Comparison of ENCODE assay signal across 26 cellular contexts in genomic region chrX:48827654-48827968, GRCh38. TPM values are rescaled to one million over a fixed set of nuclear protein-coding genes. Genes with fewer than 3 reads are reported as not detected.
DNase-seq lines count a peak whose midpoint lies in the region; ATAC-seq, FAIRE-seq and TF ChIP-seq lines count a peak whose summit lies in the region.
"Had no signal": no experiment of that assay in that cellular context is flagged by ENCODE, and none has a peak within 500 bp of the region (broad histone marks: within the 10 kb centered on the region; RNA-seq: fewer than 3 reads in every experiment).

No MANE protein-coding gene starts in this region.

- peaks cover 6% of the 10 kb centered on the region; the same call in 1 of the 2 replicates for H3K23me2 ChIP-seq in H1 (ENCODE audit: low read depth, low read length)

- H3K4me2 ChIP-seq in H1 (ENCODE audit: insufficient read depth in 1 of 2, low read depth in 2 of 2, low read length in 2 of 2) = peak overlapping the region; percentile 58 to 64

- H3K9me3 Mint-ChIP-seq in CD8-positive, alpha-beta memory T cell = no peaks in the 10 kb centered on the region
- H3K9me3 Mint-ChIP-seq in natural killer cell (no peaks in the 10 kb centered on the region), Calu3 (ENCODE audit: low read depth, unreplicated experiment) (no peaks in the 10 kb centered on the region)

- H3K36me3 Mint-ChIP-seq in CD8-positive, alpha-beta memory T cell = peaks cover 3 to 7% (median 4%) of the 10 kb centered on the region in 3 donors
- no peaks in the 10 kb centered on the region for H3K36me3 Mint-ChIP-seq in natural killer cell
- H3K36me3 Mint-ChIP-seq in Calu3 (ENCODE audit: insufficient read depth, unreplicated experiment) = peaks cover 13% of the 10 kb centered on the region

- H3K27me3 ChIP-seq in CD8-positive, alpha-beta memory T cell (ENCODE audit: insufficient read depth, low read length, poor library complexity, severe bottlenecking) = no peaks in the 10 kb centered on the region
- H3K27me3 ChIP-seq in HUES48 (ENCODE audit: control insufficient read depth, insufficient read depth, low read length) (peaks cover 57% of the 10 kb centered on the region), H1 (replicated peaks in 1 of 4; ENCODE audit: control insufficient read depth in 3 of 4, extremely low read depth in 1 of 4, insufficient read depth in 3 of 4, low read length in 3 of 4) (peaks cover 6 to 32% (median 22%) of the 10 kb centered on the region in 4 experiments), esophagus squamous epithelium (peaks cover 0 to 53% (median 0%) of the 10 kb centered on the region in 4 donors)
- H3K27me3 ChIP-seq: ovary, SJSA1 had no signal

- ATAC-seq in natural killer cell (no peak), GM18867 (IDR thresholded peaks at IDR 0.05; ENCODE audit: unreplicated experiment) (no peak)
- ATAC-seq: GM12878, HepG2, right cardiac atrium had no signal

- H3K27ac Mint-ChIP-seq in CD8-positive, alpha-beta memory T cell = peak overlapping the region in 1 of 8 donors; percentile 24
- H3K27ac Mint-ChIP-seq in natural killer cell (no peak overlapping the region), Calu3 (ENCODE audit: unreplicated experiment) (no peak overlapping the region)
- H3K27ac Mint-ChIP-seq: nephron had no signal

- no peak overlapping the region for H3K23ac ChIP-seq in H1 (ENCODE audit: insufficient read length)

- DNase-seq in CD8-positive, alpha-beta memory T cell = no peak
- DNase-seq in H1 (ENCODE audit: low read depth in 1 of 2, low spot score in 2 of 2) (no peak), natural killer cell (no peak), esophagus squamous epithelium (lab: John Stamatoyannopoulos, UW) (no peak), Calu3 (no peak)
- no peak for DNase-seq in activated CD4-positive, CD25-positive, alpha-beta regulatory T cell (lab: John Stamatoyannopoulos, UW)
- DNase-seq: activated CD4-positive, alpha-beta T cell treated with anti-CD3 and anti-CD28 coated beads for 48 hours; cerebellar nuclear complex; DMS79 treated with DMSO at 0.1 percent for 48 hours; dorsolateral prefrontal cortex; NCI-H1092; NCI-H187 treated with DMSO at 0.1 percent for 48 hours; NCI-H2227 treated with DMSO at 0.1 percent for 48 hours; NCI-H69; ovary; right cardiac atrium; T-helper 1 cell had no signal

- POLR2A ChIA-PET in CD8-positive, alpha-beta memory T cell (lab: Charles Lee) = no interaction called here
- POLR2A ChIA-PET in H1 (lab: Charles Lee; ENCODE audit: partially characterized antibody) = interaction anchor here (0.9 to 1.8 kb wide), 6 partner anchors 12 to 110 kb away, joined by 3 to 8 read pairs (median 3); partner anchors contain the start of gene SLC35A2

- H4K20me1 ChIP-seq in H1 (replicated peaks in 1 of 2; ENCODE audit: control insufficient read depth in 1 of 2, insufficient read depth in 2 of 2, low read length in 2 of 2) = no peaks in the 10 kb centered on the region

- no TSS peak for BruUV-seq in Calu3 (replicated peaks; lab: Mats Ljungman, UMichigan)

- H3K27ac ChIP-seq in CD8-positive, alpha-beta memory T cell (ENCODE audit: low read depth, low read length) = no peak overlapping the region
- H3K27ac ChIP-seq in HUES48 (ENCODE audit: low read depth, low read length) (no peak overlapping the region), H1 (ENCODE audit: low read depth, low read length) (no peak overlapping the region), esophagus squamous epithelium (no peak overlapping the region)
- H3K27ac ChIP-seq: dorsolateral prefrontal cortex, ovary, SJSA1, upper lobe of left lung had no signal

- 35% methylated on average over 3 of the region's 4 CpGs; no CpG with 5 or more reads in 1 of the 2 experiments for WGBS in H1 (ENCODE audit: extremely low coverage in 1 of 2, insufficient coverage in 1 of 2, insufficient read length in 1 of 2, insufficient replicate concordance in 2 of 2, low coverage in 1 of 2, low lambda C conversion rate in 2 of 2, missing lambda C conversion rate in 1 of 2), 2 experiments
- 56 to 70% methylated on average over 4 of the region's 4 CpGs for WGBS in esophagus squamous epithelium, 2 donors

- H3K56ac ChIP-seq in H1 (replicated peaks; ENCODE audit: insufficient read length, low read depth, low read length) = no peak overlapping the region

- CTCF ChIA-PET in CD8-positive, alpha-beta memory T cell (lab: Charles Lee) = no interaction called here
- CTCF ChIA-PET in H1 (lab: Charles Lee; ENCODE audit: partially characterized antibody) = interaction anchor here (1.3 kb wide), 1 partner anchor 9 kb away, joined by 4 read pairs; no protein-coding TSS in a partner anchor
- CTCF ChIA-PET in Calu3 (lab: Charles Lee) = no interaction called here

- H3K9me3 ChIP-seq in CD8-positive, alpha-beta memory T cell (ENCODE audit: low read length) = no peaks in the 10 kb centered on the region
- peaks cover 17% of the 10 kb centered on the region for H3K9me3 ChIP-seq in HUES48 (ENCODE audit: control insufficient read depth, insufficient read depth, low read length)
- H3K9me3 ChIP-seq in H1 (ENCODE audit: insufficient read depth in 2 of 2, low read depth in 1 of 2, low read length in 1 of 2) = no peaks in the 10 kb centered on the region; a peak in 1 of 4 replicates
- peaks cover 0 to 6% (median 0%) of the 10 kb centered on the region in 3 donors for H3K9me3 ChIP-seq in esophagus squamous epithelium
- H3K9me3 ChIP-seq: HAP-1, ovary, SJSA1 had no signal

- no peak overlapping the region; the same call in 1 of the 2 replicates for H2AFZ ChIP-seq in H1 (ENCODE audit: low read length)

- no peaks in the 10 kb centered on the region for H3K79me2 ChIP-seq in H1 (ENCODE audit: control insufficient read depth in 1 of 2, insufficient read depth in 2 of 2, low read length in 2 of 2)

- no peak overlapping the region for H2BK15ac ChIP-seq in H1 (ENCODE audit: low read length)

- H4K8ac ChIP-seq in H1 (ENCODE audit: extremely low read depth, insufficient read depth, low read length) = no peak overlapping the region

- no peak overlapping the region for H4K5ac ChIP-seq in H1 (ENCODE audit: insufficient read length, low read depth, low read length)

- no peak overlapping the region for H4K91ac ChIP-seq in H1 (replicated peaks; ENCODE audit: insufficient read length, low read length)

- no peak overlapping the region; the same call in 1 of the 2 replicates for H3K18ac ChIP-seq in H1 (ENCODE audit: extremely low read depth, low read length)

- no peak for TF ChIP-seq EP300 in H1 (IDR thresholded peaks at IDR 0.05; ENCODE audit: borderline replicate concordance in 1 of 2, low read depth in 2 of 2, low read length in 2 of 2)

- H3K4ac ChIP-seq in H1 (replicated peaks; ENCODE audit: insufficient read length, low read depth, low read length) = no peak overlapping the region

- peak overlapping the region in 4 of 7 donors; percentile 23 to 66 (median 62) for H3K4me3 Mint-ChIP-seq in CD8-positive, alpha-beta memory T cell
- H3K4me3 Mint-ChIP-seq in natural killer cell (peak overlapping the region; percentile 68), Calu3 (ENCODE audit: low read depth, unreplicated experiment) (no peak overlapping the region)
- H3K4me3 Mint-ChIP-seq: nephron had no signal

- peaks cover 0 to 6% (median 6%) of the 10 kb centered on the region in 3 donors for H3K4me1 Mint-ChIP-seq in CD8-positive, alpha-beta memory T cell
- H3K4me1 Mint-ChIP-seq in natural killer cell (peaks cover 0 to 5% of the 10 kb centered on the region in 2 donors), Calu3 (ENCODE audit: low read depth, unreplicated experiment) (no peaks in the 10 kb centered on the region)
- H3K4me1 Mint-ChIP-seq: nephron had no signal

- H2BK5ac ChIP-seq in H1 (ENCODE audit: low read depth, low read length) = no peak overlapping the region

- TF ChIP-seq RAD21 in H1 (IDR thresholded peaks at IDR 0.05 in 1 of 2, conservative IDR thresholded peaks at IDR 0.05 in 1 of 2; ENCODE audit: low read depth in 2 of 2, low read length in 2 of 2) = no peak

- no peak for TF ChIP-seq CTCF in H1 (IDR thresholded peaks at IDR 0.05; ENCODE audit: control extremely low read depth in 1 of 3, insufficient read depth in 1 of 3, low read depth in 1 of 3, low read length in 3 of 3)
- TF ChIP-seq CTCF in natural killer cell (IDR thresholded peaks at IDR 0.05) = no peak
- no peak for TF ChIP-seq CTCF in esophagus squamous epithelium (IDR thresholded peaks at IDR 0.05)
- TF ChIP-seq CTCF in Calu3 (IDR thresholded peaks at IDR 0.05; ENCODE audit: unreplicated experiment) = no peak

- no peak overlapping the region for H2AK5ac ChIP-seq in H1 (ENCODE audit: low read depth, low read length)

- no peak overlapping the region for H2BK20ac ChIP-seq in H1 (ENCODE audit: low read length)

- H3K36me3 ChIP-seq in CD8-positive, alpha-beta memory T cell (ENCODE audit: insufficient read depth, low read length) = no peaks in the 10 kb centered on the region
- H3K36me3 ChIP-seq in HUES48 (ENCODE audit: control insufficient read depth, insufficient read depth, low read length) (peaks cover 7% of the 10 kb centered on the region), H1 (ENCODE audit: control insufficient read depth in 2 of 4, insufficient read depth in 4 of 4, low read length in 3 of 4) (peaks cover 0 to 13% (median 2%) of the 10 kb centered on the region in 4 experiments; a peak in 3 of 8 replicates), esophagus squamous epithelium (peaks cover 0 to 27% (median 0%) of the 10 kb centered on the region in 3 donors)
- H3K36me3 ChIP-seq: ovary had no signal

- no peak for FAIRE-seq in H1 (lab: Jason Lieb, UNC)
- FAIRE-seq: GM12878, HepG2 had no signal

- H2BK12ac ChIP-seq in H1 (ENCODE audit: low read depth, low read length) = no peak overlapping the region

- H3K27me3 Mint-ChIP-seq in CD8-positive, alpha-beta memory T cell = peaks cover 29 to 36% of the 10 kb centered on the region in 2 donors
- H3K27me3 Mint-ChIP-seq in natural killer cell (ENCODE audit: low read depth in 2 of 2) (peaks cover 23 to 32% of the 10 kb centered on the region in 2 donors), Calu3 (ENCODE audit: unreplicated experiment) (no peaks in the 10 kb centered on the region)

- TF ChIP-seq POLR2A in H1 (IDR thresholded peaks at IDR 0.05; ENCODE audit: control extremely low read depth in 1 of 2, low read depth in 2 of 2, low read length in 2 of 2) (no peak), esophagus squamous epithelium (IDR thresholded peaks at IDR 0.05) (no peak)

- H2BK120ac ChIP-seq in H1 (replicated peaks; ENCODE audit: low read depth, low read length) = no peak overlapping the region

- H3K9ac ChIP-seq in HUES48 (ENCODE audit: low read depth, low read length) = no peak overlapping the region
- H3K9ac ChIP-seq in H1 (replicated peaks in 1 of 4; ENCODE audit: extremely low read depth in 1 of 4, low read depth in 3 of 4, low read length in 3 of 4) = no peak overlapping the region

- no peak overlapping the region for H3K4me3 ChIP-seq in CD8-positive, alpha-beta memory T cell (ENCODE audit: low read length)
- peak overlapping the region; percentile 40 for H3K4me3 ChIP-seq in HUES48 (ENCODE audit: low read depth, low read length)
- H3K4me3 ChIP-seq in H1 (ENCODE audit: extremely low read depth in 1 of 4, insufficient read depth in 2 of 4, low read depth in 3 of 4, low read length in 4 of 4) = peak overlapping the region; percentile 14 to 54 (median 18); a peak in 6 of 8 replicates
- no peak overlapping the region for H3K4me3 ChIP-seq in esophagus squamous epithelium
- H3K4me3 ChIP-seq: dorsolateral prefrontal cortex, GM12878, HAP-1, ovary, SJSA1, upper lobe of left lung had no signal

- intact Hi-C loops in natural killer cell (cut with micrococcal nuclease) = no loop called here
- intact Hi-C loops in esophagus squamous epithelium (cut with DNase I) = no loop called here
- intact Hi-C loops in Calu3 (cut with micrococcal nuclease; ENCODE audit: unreplicated experiment) = no loop called here

- H3K79me1 ChIP-seq in H1 (ENCODE audit: low read depth, low read length) = no peaks in the 10 kb centered on the region

- no peak overlapping the region for H3K14ac ChIP-seq in H1 (ENCODE audit: insufficient read length)

- no peaks in the 10 kb centered on the region for H3K4me1 ChIP-seq in CD8-positive, alpha-beta memory T cell (ENCODE audit: insufficient read depth, low read length)
- H3K4me1 ChIP-seq in HUES48 (ENCODE audit: control insufficient read depth, insufficient read depth, low read length) (no peaks in the 10 kb centered on the region), H1 (replicated peaks in 1 of 4; ENCODE audit: control insufficient read depth in 3 of 4, insufficient read depth in 4 of 4, low read length in 3 of 4) (peaks cover 0 to 3% (median 0%) of the 10 kb centered on the region in 4 experiments; a peak in 2 of 7 replicates), esophagus squamous epithelium (peaks cover 0 to 21% (median 0%) of the 10 kb centered on the region in 3 donors)
- H3K4me1 ChIP-seq: HAP-1, SJSA1 had no signal

RNA-seq across cellular contexts. Expression of gene ERAS, which starts 1.3 kb away (rescaled TPM):
- under 1 TPM in 1 of 2 experiments, not detected in 1; 0.18 TPM for total RNA-seq in CD8-positive, alpha-beta memory T cell
- not detected for polyA plus RNA-seq in CD8-positive, alpha-beta memory T cell
- total RNA-seq in H1 (2021; fragmentation: NEBNext Ultra II Directional; extraction: Animal tissue kit (Norgen Biotek cat#: 25700)) = not detected in 2 replicates
- polyA plus RNA-seq in H1 (2011; rRNA removed) = 0.70 and 0.99 TPM in 2 replicates
- 0.66 TPM for polyA plus RNA-seq in H1 (2011; cell fraction: cytosol; rRNA removed)
- polyA plus RNA-seq in H1 (2011; cell fraction: nucleus; rRNA removed) = 1.0 TPM
- polyA plus RNA-seq in H1 (2012, experiment 1 of 2) = 0.29 to 0.82 TPM (median 0.43 TPM) in 3 of 4 replicates, not detected in the other
- polyA plus RNA-seq in H1 (2012, experiment 2 of 2) = 0.28 TPM
- polyA plus RNA-seq in H1 (2013, experiment 1 of 2) = 0.08 TPM
- not detected for polyA plus RNA-seq in H1 (2013, experiment 2 of 2)
- polyA minus RNA-seq in H1 (2011; rRNA and poly(A)+ RNA removed) = not detected in 2 replicates
- not detected for polyA minus RNA-seq in H1 (2011; cell fraction: cytosol; rRNA and poly(A)+ RNA removed)
- polyA minus RNA-seq in H1 (2011; cell fraction: nucleus; rRNA and poly(A)+ RNA removed) = not detected
- total RNA-seq in natural killer cell (not detected), esophagus squamous epithelium (not detected), Calu3 (2022) (0.47 and 0.49 TPM in 2 replicates)
- total RNA-seq: GM12878, mesenteric fat pad, ovary, right cardiac atrium, SJSA1, upper lobe of left lung had no signal
- polyA plus RNA-seq: GM12878, ovary, right cardiac atrium had no signal

RNA-seq across cellular contexts. Expression of gene PCSK1N, which starts 7.8 kb away (rescaled TPM):
- 1 to 10 TPM; 2.3 to 3.2 TPM for total RNA-seq in CD8-positive, alpha-beta memory T cell
- 11.1 TPM for polyA plus RNA-seq in CD8-positive, alpha-beta memory T cell
- 4.5 TPM in 2 replicates for total RNA-seq in H1 (2021; fragmentation: NEBNext Ultra II Directional; extraction: Animal tissue kit (Norgen Biotek cat#: 25700))
- polyA plus RNA-seq in H1 (2011; rRNA removed) = 3.6 and 7.0 TPM in 2 replicates
- polyA plus RNA-seq in H1 (2011; cell fraction: cytosol; rRNA removed) = 2.4 TPM
- 3.7 TPM for polyA plus RNA-seq in H1 (2011; cell fraction: nucleus; rRNA removed)
- polyA plus RNA-seq in H1 (2012, experiment 1 of 2) = 2.0 to 5.7 TPM (median 4.6 TPM) in 4 replicates
- polyA plus RNA-seq in H1 (2012, experiment 2 of 2) = 3.3 TPM
- polyA plus RNA-seq in H1 (2013, experiment 1 of 2) = 7.9 TPM
- 7.3 TPM for polyA plus RNA-seq in H1 (2013, experiment 2 of 2)
- not detected in 2 replicates for polyA minus RNA-seq in H1 (2011; rRNA and poly(A)+ RNA removed)
- 1.1 TPM for polyA minus RNA-seq in H1 (2011; cell fraction: cytosol; rRNA and poly(A)+ RNA removed)
- polyA minus RNA-seq in H1 (2011; cell fraction: nucleus; rRNA and poly(A)+ RNA removed) = 2.3 TPM
- total RNA-seq in natural killer cell (under 1 TPM in 2 of 3 donors, not detected in 1; 0.35 to 0.89 TPM), esophagus squamous epithelium (1 to 10 TPM in 2 of 4 donors, under 1 TPM in 1, not detected in 1; 0.44 to 2.3 (median 1.3) TPM), Calu3 (2022) (53.3 and 70.5 TPM in 2 replicates)
- total RNA-seq: GM12878, mesenteric fat pad had no signal

RNA-seq across cellular contexts. Expression of gene HDAC6, which starts 25.7 kb away (rescaled TPM):
- 10 to 100 TPM; 53.5 to 65.0 TPM for total RNA-seq in CD8-positive, alpha-beta memory T cell
- 25.7 TPM for polyA plus RNA-seq in CD8-positive, alpha-beta memory T cell
- 46.4 and 51.8 TPM in 2 replicates for total RNA-seq in H1 (2021; fragmentation: NEBNext Ultra II Directional; extraction: Animal tissue kit (Norgen Biotek cat#: 25700))
- polyA plus RNA-seq in H1 (2011; rRNA removed) = 34.0 and 36.4 TPM in 2 replicates
- 41.0 TPM for polyA plus RNA-seq in H1 (2011; cell fraction: cytosol; rRNA removed)
- polyA plus RNA-seq in H1 (2011; cell fraction: nucleus; rRNA removed) = 211 TPM
- 43.0 to 48.8 TPM (median 45.9 TPM) in 4 replicates for polyA plus RNA-seq in H1 (2012, experiment 1 of 2)
- polyA plus RNA-seq in H1 (2012, experiment 2 of 2) = 25.1 TPM
- polyA plus RNA-seq in H1 (2013, experiment 1 of 2) = 43.2 TPM
- polyA plus RNA-seq in H1 (2013, experiment 2 of 2) = 44.2 TPM
- 38.6 and 41.8 TPM in 2 replicates for polyA minus RNA-seq in H1 (2011; rRNA and poly(A)+ RNA removed)
- 27.8 TPM for polyA minus RNA-seq in H1 (2011; cell fraction: cytosol; rRNA and poly(A)+ RNA removed)
- 54.1 TPM for polyA minus RNA-seq in H1 (2011; cell fraction: nucleus; rRNA and poly(A)+ RNA removed)
- total RNA-seq in natural killer cell (100 to 1,000 TPM in 2 of 3 donors, 10 to 100 TPM in 1; 97.4 to 118 (median 101) TPM), esophagus squamous epithelium (10 to 100 TPM; 39.9 to 54.9 (median 48.2) TPM), Calu3 (2022) (68.1 and 78.7 TPM in 2 replicates)

RNA-seq across cellular contexts. Expression of gene GATA1, which starts 41.2 kb away (rescaled TPM):
- total RNA-seq in CD8-positive, alpha-beta memory T cell = not detected
- not detected for polyA plus RNA-seq in CD8-positive, alpha-beta memory T cell
- not detected in 2 replicates for total RNA-seq in H1 (2021; fragmentation: NEBNext Ultra II Directional; extraction: Animal tissue kit (Norgen Biotek cat#: 25700))
- 0.05 TPM in 2 replicates for polyA plus RNA-seq in H1 (2011; rRNA removed)
- polyA plus RNA-seq in H1 (2011; cell fraction: cytosol; rRNA removed) = 0.06 TPM
- polyA plus RNA-seq in H1 (2011; cell fraction: nucleus; rRNA removed) = not detected
- polyA plus RNA-seq in H1 (2012, experiment 1 of 2) = not detected in 4 replicates
- polyA plus RNA-seq in H1 (2012, experiment 2 of 2) = not detected
- not detected for polyA plus RNA-seq in H1 (2013, experiment 1 of 2)
- polyA plus RNA-seq in H1 (2013, experiment 2 of 2) = not detected
- polyA minus RNA-seq in H1 (2011; rRNA and poly(A)+ RNA removed) = not detected in 2 replicates
- polyA minus RNA-seq in H1 (2011; cell fraction: cytosol; rRNA and poly(A)+ RNA removed) = not detected
- polyA minus RNA-seq in H1 (2011; cell fraction: nucleus; rRNA and poly(A)+ RNA removed) = not detected
- total RNA-seq in natural killer cell (1 to 10 TPM in 1 of 3 donors, under 1 TPM in 2; 0.41 to 3.0 (median 0.49) TPM), esophagus squamous epithelium (not detected), Calu3 (2022) (not detected in 2 replicates)
- total RNA-seq: mesenteric fat pad, right cardiac atrium, SJSA1 had no signal
- polyA plus RNA-seq: HepG2, right cardiac atrium had no signal

Comparison
In these comparisons a context has a peak if more than half of its experiments do, and no peak if none do; other contexts are left out.
1. H3K4me3 ChIP-seq: peak in HUES48 (single experiment) and H1 (4 of 4); none in CD8-positive, alpha-beta memory T cell (single experiment) and esophagus squamous epithelium (0 of 4).